In genomic region chr19:1646149-1646930, GRCh38 we compare ENCODE assay signal across 1 cellular context.
TF ChIP-seq lines count a peak whose summit lies in the region.

No MANE protein-coding gene starts in this region.

TF ChIP-seq in H1, 55 proteins besides CTCF, POLR2A, EP300 and RAD21:
- TF ChIP-seq PHF8 (conservative IDR thresholded peaks at IDR 0.05; ENCODE audit: low read depth, low read length) (no peak), SIX5 (IDR thresholded peaks at IDR 0.05; ENCODE audit: low read depth, low read length) (no peak), SUZ12 (IDR thresholded peaks at IDR 0.05; ENCODE audit: low read length) (no peak), ZNF274 (IDR thresholded peaks at IDR 0.05; ENCODE audit: borderline replicate concordance, extremely low read depth, low read length) (no peak), CTBP2 (IDR thresholded peaks at IDR 0.05; ENCODE audit: borderline replicate concordance, insufficient read depth, insufficient read length, low read length) (no peak), GTF2F1 (IDR thresholded peaks at IDR 0.05; ENCODE audit: borderline replicate concordance, low read depth, low read length) (no peak), SIN3A (conservative IDR thresholded peaks at IDR 0.05 in 1 of 2, IDR thresholded peaks at IDR 0.05 in 1 of 2; ENCODE audit: low read depth in 1 of 2, low read length in 2 of 2) (no peak), POU5F1 (IDR thresholded peaks at IDR 0.05; ENCODE audit: low read depth, low read length) (no peak), JUN (IDR thresholded peaks at IDR 0.05; ENCODE audit: low read depth, low read length) (no peak), NANOG (IDR thresholded peaks at IDR 0.05; ENCODE audit: insufficient read depth, low read depth, low read length, poor library complexity, severe bottlenecking) (no peak), CHD2 (IDR thresholded peaks at IDR 0.05; ENCODE audit: low read length) (no peak), SP2 (IDR thresholded peaks at IDR 0.05; ENCODE audit: low read length) (no peak), SAP30 (IDR thresholded peaks at IDR 0.05; ENCODE audit: insufficient read depth, insufficient replicate concordance, low read length) (no peak), RBBP5 (IDR thresholded peaks at IDR 0.05; ENCODE audit: borderline replicate concordance, low read depth, low read length) (no peak), BACH1 (IDR thresholded peaks at IDR 0.05; ENCODE audit: low read length) (no peak), ASH2L (IDR thresholded peaks at IDR 0.05; ENCODE audit: low read length) (no peak), HDAC6 (IDR thresholded peaks at IDR 0.05; ENCODE audit: low read depth, low read length) (no peak), RXRA (IDR thresholded peaks at IDR 0.05; ENCODE audit: insufficient read depth, low read depth, low read length) (no peak), TCF12 (IDR thresholded peaks at IDR 0.05; ENCODE audit: low read depth, low read length) (no peak), KDM4A (IDR thresholded peaks at IDR 0.05; ENCODE audit: low read depth, low read length, severe bottlenecking) (no peak)
